ENCODE assay signal across 1 cellular context in the genomic region with DNA sequence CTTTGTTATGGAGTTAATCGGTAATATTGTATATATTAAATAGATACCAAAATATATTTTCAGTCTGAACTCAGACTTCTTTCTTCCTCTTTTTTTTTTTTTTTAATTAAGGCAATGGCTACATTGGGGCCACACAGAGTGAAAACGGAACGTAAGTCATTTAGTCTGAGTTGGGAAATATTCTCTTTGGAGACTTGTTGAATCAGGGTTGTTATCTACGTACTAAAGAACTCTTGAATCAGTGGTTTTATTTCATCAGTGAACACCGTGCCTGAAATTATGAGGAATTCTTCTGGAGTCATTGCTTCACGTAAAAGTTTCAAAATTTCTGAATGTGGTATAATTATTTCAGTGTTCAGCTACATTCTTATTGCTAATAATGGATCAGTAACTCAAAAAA.
TF ChIP-seq lines count a peak whose summit lies in the region.

No MANE protein-coding gene starts in this region.

TF ChIP-seq in SK-N-SH, 30 proteins besides CTCF, POLR2A, EP300 and RAD21 (continued from another document):
- TF ChIP-seq FOXM1 (IDR thresholded peaks at IDR 0.05; ENCODE audit: low read depth) (no peak), ELF1 (IDR thresholded peaks at IDR 0.05) (no peak), CHD2 (IDR thresholded peaks at IDR 0.05; ENCODE audit: low read length, partially characterized antibody) (no peak)
